In genomic region chr6:16190214-16190613, GRCh38 we compare ENCODE assay signal across 28 cellular contexts. TPM values are rescaled to one million over a fixed set of nuclear protein-coding genes. Genes with fewer than 3 reads are reported as not detected.
DNase-seq lines count a peak whose midpoint lies in the region; ATAC-seq, FAIRE-seq and TF ChIP-seq lines count a peak whose summit lies in the region.
"Had no signal": no experiment of that assay in that cellular context is flagged by ENCODE, and none has a peak within 500 bp of the region (broad histone marks: within the 10 kb centered on the region; RNA-seq: fewer than 3 reads in every experiment).

No MANE protein-coding gene starts in this region.

- H3K4me1 ChIP-seq in Caco-2: peaks cover 28% of the 10 kb centered on the region
- H3K4me1 ChIP-seq in GM12878 (ENCODE audit: control insufficient read depth, insufficient read depth, low read length): no peaks in the 10 kb centered on the region

- H3K36me3 Mint-ChIP-seq in Caco-2 (ENCODE audit: insufficient read depth, unreplicated experiment): no peaks in the 10 kb centered on the region
- H3K36me3 Mint-ChIP-seq: CD8-positive, alpha-beta T cell had no signal

- RAD21 ChIA-PET in GM12878 (lab: Charles Lee; ENCODE audit: unreplicated experiment): interaction anchor here (0.5 kb wide), 1 partner anchor 65 kb away, joined by 3 read pairs; no protein-coding TSS in a partner anchor

- H3K27me3 ChIP-seq in Caco-2 (replicated peaks; ENCODE audit: control insufficient read depth, insufficient read depth, low read length) (no peaks in the 10 kb centered on the region), GM12878 (replicated peaks in 1 of 2; ENCODE audit: control insufficient read depth in 2 of 2, insufficient read depth in 2 of 2, low read length in 1 of 2) (no peaks in the 10 kb centered on the region; a peak in 3 of 4 replicates)

- H3K4me3 Mint-ChIP-seq in Caco-2 (ENCODE audit: unreplicated experiment): no peak overlapping the region
- H3K4me3 Mint-ChIP-seq: CD8-positive, alpha-beta T cell; H9 had no signal

- H3K9me3 ChIP-seq in Caco-2 (no peaks in the 10 kb centered on the region), GM12878 (replicated peaks; ENCODE audit: control insufficient read depth, insufficient read depth, low read length) (no peaks in the 10 kb centered on the region)

- H3K27me3 Mint-ChIP-seq in Caco-2 (ENCODE audit: insufficient read depth, unreplicated experiment): no peaks in the 10 kb centered on the region

- no peak for TF ChIP-seq POLR2A in GM12878 (IDR thresholded peaks at IDR 0.05; ENCODE audit: low read depth, low read length)

- 38% methylated on average over 1 of the region's 1 CpG for WGBS in GM12878 (ENCODE audit: insufficient coverage, insufficient replicate concordance, low lambda C conversion rate, missing lambda C conversion rate)

- CTCF ChIA-PET in Caco-2 (lab: Charles Lee): no interaction called here
- CTCF ChIA-PET in GM12878 (lab: Yijun Ruan, JAX): interaction anchor here (1.0 to 3.5 kb wide), 5 partner anchors 10 to 499 kb away, joined by 3 to 14 read pairs (median 4); no protein-coding TSS in a partner anchor

- peak; percentile 13 for FAIRE-seq in GM12878 (lab: Jason Lieb, UNC)
- FAIRE-seq: HepG2, RCC 7860 had no signal

- ATAC-seq in GM12878: no peak
- peak; percentile 59 for ATAC-seq in left colon
- ATAC-seq in GM18519 (IDR thresholded peaks at IDR 0.05; ENCODE audit: low FRiP score, unreplicated experiment): no peak
- ATAC-seq in GM19397 (IDR thresholded peaks at IDR 0.05; ENCODE audit: unreplicated experiment): no peak
- ATAC-seq in GM21423 (IDR thresholded peaks at IDR 0.05; ENCODE audit: unreplicated experiment): no peak
- ATAC-seq: CD8-positive, alpha-beta T cell; HepG2 had no signal

- H3K4me3 ChIP-seq in Caco-2 (ENCODE audit: low read depth, low read length): no peak overlapping the region
- H3K4me3 ChIP-seq in GM12878: no peak overlapping the region
- H3K4me3 ChIP-seq: GM23248 had no signal

- H3K27ac Mint-ChIP-seq in Caco-2 (ENCODE audit: unreplicated experiment): peak overlapping the region; percentile 31
- H3K27ac Mint-ChIP-seq: CD8-positive, alpha-beta T cell; H9 had no signal

- SMC1A ChIA-PET in GM12878 (lab: Charles Lee; ENCODE audit: uncharacterized antibody, unreplicated experiment): interaction anchor here (0.5 to 2.8 kb wide), 7 partner anchors 9 to 507 kb away, joined by 3 to 12 read pairs (median 6); no protein-coding TSS in a partner anchor

- BruUV-seq in Caco-2 (replicated peaks; lab: Mats Ljungman, UMichigan) (no TSS peak), GM12878 (replicated peaks; lab: Mats Ljungman, UMichigan) (no TSS peak)

- DNase-seq in Caco-2 (no peak), NCI-H146 treated with DMSO at 0.1 percent for 48 hours (lab: John Stamatoyannopoulos, UW; ENCODE audit: unreplicated experiment) (peak; percentile 77), GM12878 (ENCODE audit: low read depth, low spot score) (no peak), left colon (no peak), NCI-H1930 (lab: John Stamatoyannopoulos, UW) (no peak)
- DNase-seq: AML-193; C1 segment of cervical spinal cord; Calu3; CD8-positive, alpha-beta T cell; DMS153; EL; GF-D8; GM23248; H9; KBM-7; MM.1S; NCI-H1048; NCI-H1417 treated with DMSO at 0.1 percent for 48 hours; NCI-H2029; NCI-H526 treated with DMSO at 0.1 percent for 48 hours; OCI-M1; Right ventricle myocardium superior had no signal

- no peaks in the 10 kb centered on the region for H3K79me2 ChIP-seq in GM12878 (ENCODE audit: control insufficient read depth, insufficient read depth, low read length)

- no peak overlapping the region for H3K4me2 ChIP-seq in GM12878 (ENCODE audit: control insufficient read depth, insufficient read depth)

- no peaks in the 10 kb centered on the region for H4K20me1 ChIP-seq in GM12878 (ENCODE audit: control insufficient read depth, insufficient read depth)

- no peak for TF ChIP-seq RAD21 in GM12878 (IDR thresholded peaks at IDR 0.05; ENCODE audit: insufficient read depth, low read depth, low read length)

- H3K4me1 Mint-ChIP-seq in Caco-2 (ENCODE audit: low read depth, unreplicated experiment): peaks cover 19% of the 10 kb centered on the region

- in situ Hi-C loops in GM12878 (cut with MboI): no loop called here

- H3K36me3 ChIP-seq in Caco-2 (ENCODE audit: control insufficient read depth, insufficient read depth, low read length) (no peaks in the 10 kb centered on the region), GM12878 (ENCODE audit: control insufficient read depth in 2 of 2, insufficient read depth in 2 of 2, low read length in 1 of 2) (no peaks in the 10 kb centered on the region)

- no peak overlapping the region for H3K27ac ChIP-seq in GM12878 (ENCODE audit: control insufficient read depth, insufficient read depth)
- H3K27ac ChIP-seq: GM23248, HL-60 had no signal

- H3K9me3 Mint-ChIP-seq in Caco-2 (ENCODE audit: unreplicated experiment): no peaks in the 10 kb centered on the region
- H3K9me3 Mint-ChIP-seq: CD8-positive, alpha-beta T cell; H9 had no signal

- H2AFZ ChIP-seq in GM12878 (ENCODE audit: control insufficient read depth, low read depth, low read length): no peak overlapping the region
- H2AFZ ChIP-seq: GM23248 had no signal

- H3K9ac ChIP-seq in GM12878 (ENCODE audit: control insufficient read depth, insufficient read depth, low read length): no peak overlapping the region
- H3K9ac ChIP-seq: GM23248 had no signal

- TF ChIP-seq EP300 in GM12878 (IDR thresholded peaks at IDR 0.05; ENCODE audit: borderline replicate concordance in 1 of 2, control insufficient read depth in 1 of 2, low read depth in 2 of 2, low read length in 2 of 2): no peak

- intact Hi-C loops in Caco-2 (cut with micrococcal nuclease; ENCODE audit: unreplicated experiment) (no loop called here), GM12878 (cut with micrococcal nuclease; ENCODE audit: unreplicated experiment) (no loop called here), left colon (cut with DNase I, micrococcal nuclease) (no loop called here)

- TF ChIP-seq CTCF in Caco-2 (IDR thresholded peaks at IDR 0.05; ENCODE audit: insufficient read depth in 1 of 2, low read depth in 1 of 2, low read length in 1 of 2, severe bottlenecking in 1 of 2, unreplicated experiment in 1 of 2) (no peak), GM12878 (IDR thresholded peaks at IDR 0.05 in 2 of 3, conservative IDR thresholded peaks at IDR 0.05 in 1 of 3; ENCODE audit: control insufficient read depth in 2 of 3, extremely low read depth in 1 of 3, insufficient read depth in 1 of 3, low read depth in 3 of 3, low read length in 3 of 3) (no peak)

- POLR2A ChIA-PET in Caco-2 (lab: Charles Lee) (interaction anchor here (0.5 kb wide), 1 partner anchor 60 kb away, joined by 3 read pairs; no protein-coding TSS in a partner anchor), GM12878 (lab: Charles Lee) (interaction anchor here (1.0 to 2.3 kb wide), 2 partner anchors 9 to 65 kb away, joined by 5 to 6 read pairs; no protein-coding TSS in a partner anchor)

TF ChIP-seq in GM12878, 131 proteins besides CTCF, POLR2A, EP300 and RAD21 (continues in another document):
- TF ChIP-seq ZNF207 (IDR thresholded peaks at IDR 0.05; ENCODE audit: borderline replicate concordance): no peak
- no peak for TF ChIP-seq ZBED1 (IDR thresholded peaks at IDR 0.05; ENCODE audit: borderline replicate concordance)
- TF ChIP-seq SMARCA5 (IDR thresholded peaks at IDR 0.05): no peak
- no peak for TF ChIP-seq ETV6 (conservative IDR thresholded peaks at IDR 0.05 in 1 of 2, IDR thresholded peaks at IDR 0.05 in 1 of 2; ENCODE audit: borderline replicate concordance in 1 of 2, low read depth in 1 of 2)
- TF ChIP-seq ZNF217 (IDR thresholded peaks at IDR 0.05): no peak
- TF ChIP-seq ELK1 (IDR thresholded peaks at IDR 0.05; ENCODE audit: low read depth, low read length): no peak
- no peak for TF ChIP-seq SRF (IDR thresholded peaks at IDR 0.05; ENCODE audit: low read depth in 2 of 2, low read length in 2 of 2)
- TF ChIP-seq SUPT20H (IDR thresholded peaks at IDR 0.05; ENCODE audit: borderline replicate concordance, control insufficient read depth, low read depth, low read length): no peak
- TF ChIP-seq SREBF2 (IDR thresholded peaks at IDR 0.05; ENCODE audit: low read length): no peak
- TF ChIP-seq PAX5 (IDR thresholded peaks at IDR 0.05; ENCODE audit: borderline replicate concordance, low read depth, low read length): no peak
- no peak for TF ChIP-seq FOXK2 (IDR thresholded peaks at IDR 0.05)
- TF ChIP-seq IRF4 (IDR thresholded peaks at IDR 0.05; ENCODE audit: low read depth, low read length): no peak

RNA-seq across cellular contexts. Expression of gene GMPR, which starts 48.2 kb away (rescaled TPM):
- 1.1 and 1.3 TPM in 2 replicates for total RNA-seq in Caco-2 (2022)
- not detected in 2 replicates for total RNA-seq in GM12878 (2013; cell fraction: nucleolus; rRNA removed)
- total RNA-seq in GM12878 (2014; rRNA removed): 0.22 and 0.62 TPM in 2 replicates
- 0.18 and 0.23 TPM in 2 replicates for total RNA-seq in GM12878 (2014; rRNA removed; fragmentation: Illumina TruSeq; extraction: Trizol)
- 0.67 and 1.1 TPM in 2 replicates for total RNA-seq in GM12878 (2021)
- polyA plus RNA-seq in GM12878 (2011; ENCODE audit: low read depth): 0.47 TPM
- polyA plus RNA-seq in GM12878 (2011; rRNA removed): 0.78 and 1.8 TPM in 2 replicates
- 1.8 and 1.9 TPM in 2 replicates for polyA plus RNA-seq in GM12878 (2011; cell fraction: cytosol; rRNA removed)
- polyA plus RNA-seq in GM12878 (2011; cell fraction: nucleus; rRNA removed): 1.1 TPM in 2 replicates
- polyA plus RNA-seq in GM12878 (2012): 1.9 and 3.2 TPM in 2 replicates
- 0.78 and 0.84 TPM in 2 replicates for polyA plus RNA-seq in GM12878 (2014; fragmentation: Illumina TruSeq; extraction: Trizol)
- polyA plus RNA-seq in GM12878 (2014; fragmentation: Nextera tagmentation; extraction: Ambion mirVana): under 1 TPM in 1 of 2 experiments, not detected in 1; 0.49 TPM
- polyA plus RNA-seq in GM12878 (2014; rRNA removed): 0.32 and 0.55 TPM in 2 replicates
- polyA plus RNA-seq in GM12878 (2016; fragmentation: Nextera tagmentation; extraction: Ambion mirVana): under 1 TPM; 0.15 to 0.24 TPM
- 1.0 and 1.2 TPM in 2 replicates for polyA minus RNA-seq in GM12878 (2011; rRNA and poly(A)+ RNA removed)
- 0.94 and 1.0 TPM in 2 replicates for polyA minus RNA-seq in GM12878 (2011; cell fraction: cytosol; rRNA and poly(A)+ RNA removed)
- 0.24 and 0.67 TPM in 2 replicates for polyA minus RNA-seq in GM12878 (2011; cell fraction: nucleus; rRNA and poly(A)+ RNA removed)
- 1 to 10 TPM; 2.3 to 5.6 TPM for total RNA-seq in left colon
- total RNA-seq: HepG2 had no signal
- polyA plus RNA-seq: HepG2 had no signal
